8 cellular contexts compared by ENCODE assay signal in the genomic region with DNA sequence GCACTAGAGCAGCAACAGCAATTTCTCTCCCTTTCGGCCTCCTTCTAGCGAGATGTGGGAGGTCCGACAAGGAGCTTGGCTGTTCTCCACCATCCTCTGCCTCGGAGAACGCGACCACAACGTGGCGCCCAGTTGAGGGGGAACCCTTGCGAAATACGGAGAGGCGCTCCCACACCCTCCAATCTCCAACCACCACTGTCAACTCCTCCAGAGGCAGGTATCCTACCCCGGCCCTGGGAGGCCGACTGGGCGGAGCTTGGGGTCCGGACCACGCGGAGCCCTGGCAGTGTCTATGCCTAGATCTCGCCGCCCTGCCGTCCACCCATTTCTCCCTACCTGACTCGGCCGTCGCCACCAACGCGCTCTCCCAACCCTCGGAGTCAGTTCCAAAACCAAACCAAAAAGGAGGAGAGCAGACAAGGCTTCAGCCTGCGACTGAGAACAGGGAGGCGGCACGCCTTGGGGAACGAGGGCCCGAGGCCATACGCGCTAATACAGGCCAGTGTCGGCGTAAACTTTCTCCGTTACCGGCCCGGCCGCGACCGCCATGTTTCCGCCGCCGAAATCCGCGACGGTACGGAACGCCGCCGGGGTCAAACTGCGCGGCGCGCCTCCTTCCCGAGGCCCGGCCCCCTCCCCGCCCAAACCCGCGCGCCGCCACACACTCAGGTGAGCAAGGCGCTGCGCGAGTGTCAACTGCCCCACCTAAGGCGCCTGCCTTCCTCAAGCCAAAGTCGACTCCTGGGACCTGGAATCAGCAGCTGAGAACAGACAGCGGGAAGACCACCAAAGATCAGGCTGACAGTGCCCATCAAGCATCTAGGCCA. TPM values are rescaled to one million over a fixed set of nuclear protein-coding genes. Genes with fewer than 3 reads are reported as not detected.
DNase-seq lines count a peak whose midpoint lies in the region; ATAC-seq and TF ChIP-seq lines count a peak whose summit lies in the region.

A gene with protein sequence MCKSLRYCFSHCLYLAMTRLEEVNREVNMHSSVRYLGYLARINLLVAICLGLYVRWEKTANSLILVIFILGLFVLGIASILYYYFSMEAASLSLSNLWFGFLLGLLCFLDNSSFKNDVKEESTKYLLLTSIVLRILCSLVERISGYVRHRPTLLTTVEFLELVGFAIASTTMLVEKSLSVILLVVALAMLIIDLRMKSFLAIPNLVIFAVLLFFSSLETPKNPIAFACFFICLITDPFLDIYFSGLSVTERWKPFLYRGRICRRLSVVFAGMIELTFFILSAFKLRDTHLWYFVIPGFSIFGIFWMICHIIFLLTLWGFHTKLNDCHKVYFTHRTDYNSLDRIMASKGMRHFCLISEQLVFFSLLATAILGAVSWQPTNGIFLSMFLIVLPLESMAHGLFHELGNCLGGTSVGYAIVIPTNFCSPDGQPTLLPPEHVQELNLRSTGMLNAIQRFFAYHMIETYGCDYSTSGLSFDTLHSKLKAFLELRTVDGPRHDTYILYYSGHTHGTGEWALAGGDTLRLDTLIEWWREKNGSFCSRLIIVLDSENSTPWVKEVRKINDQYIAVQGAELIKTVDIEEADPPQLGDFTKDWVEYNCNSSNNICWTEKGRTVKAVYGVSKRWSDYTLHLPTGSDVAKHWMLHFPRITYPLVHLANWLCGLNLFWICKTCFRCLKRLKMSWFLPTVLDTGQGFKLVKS (minus strand): TSS at position 570 of the 827 bp plus-strand sequence. CDS start 5,568 bp downstream, outside the sequence.

- DNase-seq in AG09319 (ENCODE audit: extremely low read depth, low read depth) (peak; percentile 28), NCI-H446 treated with DMSO at 0.1 percent for 48 hours (lab: John Stamatoyannopoulos, UW) (peak; percentile 77), chondrocyte (ENCODE audit: low spot score) (peak; percentile 94), kidney epithelial cell (ENCODE audit: low read depth) (peak; percentile 26)
- DNase-seq in activated CD4-positive, alpha-beta T cell treated with anti-CD3 and anti-CD28 coated beads for 24 hours (ENCODE audit: low read depth in 2 of 2): peak; percentile 82 to 85
- DNase-seq in stimulated activated CD4-positive, alpha-beta T cell treated with anti-CD3 and anti-CD28 coated beads, Interleukin-15, amount 100 ng/mL, for 24 hours: peak; percentile 91

- no peaks in the 10 kb centered on the region for H3K36me3 ChIP-seq in kidney epithelial cell (ENCODE audit: control insufficient read depth, insufficient read depth, low read length)

- H3K4me3 Mint-ChIP-seq in chondrocyte (ENCODE audit: unreplicated experiment): peak within 1 kb of the TSS; percentile 79

- peaks cover 18% of the 10 kb centered on the region for H3K4me1 Mint-ChIP-seq in chondrocyte (ENCODE audit: low read depth)

- TF ChIP-seq CTCF in AG09319 (IDR thresholded peaks at IDR 0.05; ENCODE audit: low read depth, low read length) (no peak), chondrocyte (IDR thresholded peaks at IDR 0.05) (peak; percentile 43), kidney epithelial cell (IDR thresholded peaks at IDR 0.05; ENCODE audit: insufficient read depth, low read length, poor library complexity, severe bottlenecking) (no peak)

- H3K36me3 Mint-ChIP-seq in chondrocyte (ENCODE audit: low read depth): peaks cover 1% of the 10 kb centered on the region

- peak within 1 kb of the TSS; percentile 94 for H3K27ac Mint-ChIP-seq in chondrocyte (ENCODE audit: unreplicated experiment)

- H3K4me3 ChIP-seq in kidney epithelial cell (ENCODE audit: low read depth, low read length): peak within 1 kb of the TSS; percentile 77

- no peaks in the 10 kb centered on the region for H3K27me3 ChIP-seq in kidney epithelial cell (ENCODE audit: control insufficient read depth, insufficient read depth, low read length)

- peak; percentile 70 for TF ChIP-seq POLR2A in GM18951 (IDR thresholded peaks at IDR 0.05; ENCODE audit: extremely low read depth, insufficient read depth, insufficient read length)

- no peaks in the 10 kb centered on the region for H3K27me3 Mint-ChIP-seq in chondrocyte (ENCODE audit: low read depth)

- peak; percentile 84 for ATAC-seq in HG03196 (IDR thresholded peaks at IDR 0.05; ENCODE audit: unreplicated experiment)

- no peaks in the 10 kb centered on the region for H3K9me3 Mint-ChIP-seq in chondrocyte (ENCODE audit: low read depth)

- in situ Hi-C loops in GM18951 (cut with MboI; ENCODE audit: low sequenced_read_pairs, unreplicated experiment): no loop called here

RNA-seq across cellular contexts. Expression of the gene that starts here (rescaled TPM):
- total RNA-seq in chondrocyte (22.3 to 29.7 TPM (median 23.9 TPM) in 3 replicates), kidney epithelial cell (20.1 and 25.1 TPM in 2 replicates)

Comparison
In these comparisons a context has a peak if more than half of its experiments do, and no peak if none do; other contexts are left out.
1. Peak in every context shown above with its lines: DNase-seq, ATAC-seq and H3K4me3 ChIP-seq.
2. DNase-seq: peak in every context shown above with its lines; median percentile 94 in chondrocyte; 91 in stimulated activated CD4-positive, alpha-beta T cell treated with anti-CD3 and anti-CD28 coated beads, Interleukin-15, amount 100 ng/mL, for 24 hours; 84 in activated CD4-positive, alpha-beta T cell treated with anti-CD3 and anti-CD28 coated beads for 24 hours; 77 in NCI-H446 treated with DMSO at 0.1 percent for 48 hours; 28 in AG09319; 26 in kidney epithelial cell.